In genomic region chr1:96845464-96845863, GRCh38 we compare ENCODE assay signal across 8 cellular contexts.
A peak's percentile ranks its signal among the peaks of the same experiment; 100 is the strongest.
DNase-seq lines count a peak whose midpoint lies in the region; ATAC-seq and TF ChIP-seq lines count a peak whose summit lies in the region.

No MANE protein-coding gene starts in this region.

- H3K36me3 ChIP-seq in OCI-LY7 (ENCODE audit: insufficient read depth, low read length): no peaks in the 10 kb centered on the region

- intact Hi-C loops in OCI-LY7 (cut with micrococcal nuclease; ENCODE audit: unreplicated experiment): loop anchor here (2.0 to 5.0 kb wide), 2 partner anchors 248 to 609 kb away; no protein-coding TSS in a partner anchor

- H2AFZ ChIP-seq in OCI-LY7 (ENCODE audit: low read length): no peak overlapping the region

- no TSS peak for BruUV-seq in OCI-LY7 (replicated peaks; lab: Mats Ljungman, UMichigan)

- no peaks in the 10 kb centered on the region for H3K4me1 ChIP-seq in OCI-LY7 (ENCODE audit: insufficient read depth, low read length, poor library complexity, severe bottlenecking)

- POLR2A ChIA-PET in OCI-LY7 (lab: Charles Lee): no interaction called here

- H3K4me2 ChIP-seq in OCI-LY7 (ENCODE audit: low read length): no peak overlapping the region

- ATAC-seq in HG02798 (IDR thresholded peaks at IDR 0.05; ENCODE audit: poor library complexity, unreplicated experiment) (peak; percentile 67), HG02938 (IDR thresholded peaks at IDR 0.05; ENCODE audit: unreplicated experiment) (no peak)

- no peak overlapping the region for H3K4me3 ChIP-seq in OCI-LY7 (ENCODE audit: low read depth, low read length, poor library complexity, severe bottlenecking)

- no peaks in the 10 kb centered on the region for H3K9me3 ChIP-seq in OCI-LY7 (ENCODE audit: low read length)

- H3K9me2 ChIP-seq in OCI-LY7 (ENCODE audit: insufficient read depth, low read length): no peaks in the 10 kb centered on the region

- peak; percentile 4 to 16 (median 8) for DNase-seq in stimulated activated CD4-positive, alpha-beta T cell treated with anti-CD3 and anti-CD28 coated beads, Interleukin-12 subunit alpha, Interleukin-12 subunit beta, amount 100 ng/mL, for 48 hours (ENCODE audit: low read depth in 2 of 3, low spot score in 1 of 3)
- DNase-seq in stimulated activated CD4-positive, alpha-beta T cell treated with anti-CD3 and anti-CD28 coated beads, Interleukin-12 subunit alpha, Interleukin-12 subunit beta, amount 100 ng/mL, for 4 hours: no peak
- DNase-seq in OCI-LY7 (ENCODE audit: low spot score): peak; percentile 54
- peak; percentile 15 for DNase-seq in cerebellar cortex (ENCODE audit: low spot score)
- DNase-seq in myocyte (ENCODE audit: low read depth): peak; percentile 24
- DNase-seq in NCI-H1048 (lab: John Stamatoyannopoulos, UW): no peak

- peak; percentile 84 for TF ChIP-seq CTCF in OCI-LY7 (conservative IDR thresholded peaks at IDR 0.05; ENCODE audit: low read length)

- no peak overlapping the region for H3K27ac ChIP-seq in OCI-LY7 (ENCODE audit: low read depth, low read length, poor library complexity, severe bottlenecking)

- no peaks in the 10 kb centered on the region for H4K20me1 ChIP-seq in OCI-LY7 (ENCODE audit: insufficient read depth, low read length)

- H3K79me2 ChIP-seq in OCI-LY7 (ENCODE audit: insufficient read depth, low read depth, low read length): no peaks in the 10 kb centered on the region

- CTCF ChIA-PET in OCI-LY7 (lab: Charles Lee; ENCODE audit: unreplicated experiment): no interaction called here

Comparison
In these comparisons a context has a peak if more than half of its experiments do, and no peak if none do; other contexts are left out.
1. DNase-seq: peak in stimulated activated CD4-positive, alpha-beta T cell treated with anti-CD3 and anti-CD28 coated beads, Interleukin-12 subunit alpha, Interleukin-12 subunit beta, amount 100 ng/mL, for 48 hours (3 of 3), OCI-LY7 (single experiment), cerebellar cortex (single experiment) and myocyte (single experiment); none in stimulated activated CD4-positive, alpha-beta T cell treated with anti-CD3 and anti-CD28 coated beads, Interleukin-12 subunit alpha, Interleukin-12 subunit beta, amount 100 ng/mL, for 4 hours (single experiment) and NCI-H1048 (single experiment).